In the genomic region with DNA sequence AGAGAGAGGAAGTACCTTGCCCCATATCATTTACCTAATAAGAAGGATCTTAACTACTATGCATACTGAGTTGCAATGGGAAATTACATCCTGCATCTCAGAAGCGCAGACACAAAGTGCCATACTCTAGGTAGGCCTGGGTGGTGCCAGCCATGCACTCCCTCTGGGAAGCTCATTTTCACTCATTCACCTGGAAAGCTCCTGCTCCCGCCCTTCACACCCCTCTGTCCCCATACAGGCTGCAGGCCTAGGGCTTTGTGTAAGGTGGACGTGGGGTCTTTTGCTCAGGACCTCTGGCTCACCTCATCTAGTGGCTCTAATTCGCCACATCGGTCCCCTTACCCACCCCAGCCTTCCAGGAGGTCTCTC, we compare ENCODE assay signal across 1 cellular context.
TF ChIP-seq lines count a peak whose summit lies in the region.

No MANE protein-coding gene starts in this region.

TF ChIP-seq in GM12878, 131 proteins besides CTCF, POLR2A, EP300 and RAD21:
- TF ChIP-seq SIX5 (IDR thresholded peaks at IDR 0.05; ENCODE audit: low read depth, low read length, severe bottlenecking) (no peak), TCF3 (IDR thresholded peaks at IDR 0.05; ENCODE audit: borderline replicate concordance, insufficient read depth, low read depth, low read length) (no peak), RB1 (IDR thresholded peaks at IDR 0.05; ENCODE audit: borderline replicate concordance) (no peak)
- TF ChIP-seq, protein P1, sequence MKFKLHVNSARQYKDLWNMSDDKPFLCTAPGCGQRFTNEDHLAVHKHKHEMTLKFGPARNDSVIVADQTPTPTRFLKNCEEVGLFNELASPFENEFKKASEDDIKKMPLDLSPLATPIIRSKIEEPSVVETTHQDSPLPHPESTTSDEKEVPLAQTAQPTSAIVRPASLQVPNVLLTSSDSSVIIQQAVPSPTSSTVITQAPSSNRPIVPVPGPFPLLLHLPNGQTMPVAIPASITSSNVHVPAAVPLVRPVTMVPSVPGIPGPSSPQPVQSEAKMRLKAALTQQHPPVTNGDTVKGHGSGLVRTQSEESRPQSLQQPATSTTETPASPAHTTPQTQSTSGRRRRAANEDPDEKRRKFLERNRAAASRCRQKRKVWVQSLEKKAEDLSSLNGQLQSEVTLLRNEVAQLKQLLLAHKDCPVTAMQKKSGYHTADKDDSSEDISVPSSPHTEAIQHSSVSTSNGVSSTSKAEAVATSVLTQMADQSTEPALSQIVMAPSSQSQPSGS (IDR thresholded peaks at IDR 0.05; ENCODE audit: low read length), result no peak
- TF ChIP-seq, protein P2, sequence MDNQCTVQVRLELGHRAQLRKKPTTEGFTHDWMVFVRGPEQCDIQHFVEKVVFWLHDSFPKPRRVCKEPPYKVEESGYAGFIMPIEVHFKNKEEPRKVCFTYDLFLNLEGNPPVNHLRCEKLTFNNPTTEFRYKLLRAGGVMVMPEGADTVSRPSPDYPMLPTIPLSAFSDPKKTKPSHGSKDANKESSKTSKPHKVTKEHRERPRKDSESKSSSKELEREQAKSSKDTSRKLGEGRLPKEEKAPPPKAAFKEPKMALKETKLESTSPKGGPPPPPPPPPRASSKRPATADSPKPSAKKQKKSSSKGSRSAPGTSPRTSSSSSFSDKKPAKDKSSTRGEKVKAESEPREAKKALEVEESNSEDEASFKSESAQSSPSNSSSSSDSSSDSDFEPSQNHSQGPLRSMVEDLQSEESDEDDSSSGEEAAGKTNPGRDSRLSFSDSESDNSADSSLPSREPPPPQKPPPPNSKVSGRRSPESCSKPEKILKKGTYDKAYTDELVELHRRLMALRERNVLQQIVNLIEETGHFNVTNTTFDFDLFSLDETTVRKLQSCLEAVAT (IDR thresholded peaks at IDR 0.05), result no peak
TF ChIP-seq in GM12878: peak in this region for 0.
